ENCODE assay signal across 1 cellular context in the genomic region with DNA sequence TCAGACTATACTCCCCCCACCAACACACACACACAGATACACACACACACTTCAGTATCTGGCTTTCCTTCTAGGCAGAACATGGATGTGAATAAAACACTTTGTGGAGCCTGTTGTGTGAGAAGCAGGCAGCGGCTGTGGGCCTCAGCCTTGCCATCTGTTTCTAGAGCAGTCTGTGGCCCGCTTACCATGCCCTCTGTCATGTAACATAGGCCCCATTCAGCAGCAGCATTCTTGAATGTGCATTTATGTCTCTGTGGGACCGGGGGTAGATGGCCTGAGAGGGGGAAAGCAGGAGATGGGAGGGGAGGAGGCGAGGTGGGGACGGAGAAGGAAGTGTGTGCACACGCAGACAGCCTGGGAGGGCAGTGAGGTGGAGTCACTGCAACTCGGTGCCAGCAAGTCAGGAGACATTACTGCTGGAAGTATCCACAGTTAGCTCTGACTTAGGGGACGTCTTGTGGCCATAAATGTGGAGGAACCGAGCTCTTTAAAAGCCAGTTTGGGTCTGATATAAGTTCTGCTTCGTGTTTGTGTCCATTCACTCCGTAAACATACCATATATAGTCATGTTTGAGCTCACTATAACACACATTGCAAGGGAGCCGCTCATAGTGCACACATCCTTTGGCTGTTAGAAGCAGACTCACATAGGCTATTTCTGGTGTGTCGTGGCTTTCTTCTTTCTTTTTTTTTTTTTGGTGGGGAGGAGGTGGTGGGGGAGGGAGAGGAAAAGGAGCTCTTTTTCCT.
TF ChIP-seq lines count a peak whose summit lies in the region.

No MANE protein-coding gene starts in this region.

TF ChIP-seq in A549, 52 proteins besides CTCF, POLR2A, EP300 and RAD21 (continued from another document):
- TF ChIP-seq, protein P1, sequence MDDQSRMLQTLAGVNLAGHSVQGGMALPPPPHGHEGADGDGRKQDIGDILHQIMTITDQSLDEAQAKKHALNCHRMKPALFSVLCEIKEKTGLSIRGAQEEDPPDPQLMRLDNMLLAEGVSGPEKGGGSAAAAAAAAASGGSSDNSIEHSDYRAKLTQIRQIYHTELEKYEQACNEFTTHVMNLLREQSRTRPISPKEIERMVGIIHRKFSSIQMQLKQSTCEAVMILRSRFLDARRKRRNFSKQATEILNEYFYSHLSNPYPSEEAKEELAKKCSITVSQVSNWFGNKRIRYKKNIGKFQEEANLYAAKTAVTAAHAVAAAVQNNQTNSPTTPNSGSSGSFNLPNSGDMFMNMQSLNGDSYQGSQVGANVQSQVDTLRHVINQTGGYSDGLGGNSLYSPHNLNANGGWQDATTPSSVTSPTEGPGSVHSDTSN (IDR thresholded peaks at IDR 0.05) = no peak
- TF ChIP-seq NR3C1 (IDR thresholded peaks at IDR 0.05) (no peak), GATA3 (IDR thresholded peaks at IDR 0.05; ENCODE audit: borderline replicate concordance) (no peak)
